27 cellular contexts compared by ENCODE assay signal in genomic region chr9:22413884-22414283, GRCh38. TPM values are rescaled to one million over a fixed set of nuclear protein-coding genes. Genes with fewer than 3 reads are reported as not detected.
DNase-seq lines count a peak whose midpoint lies in the region; ATAC-seq and TF ChIP-seq lines count a peak whose summit lies in the region.
"Had no signal": no experiment of that assay in that cellular context is flagged by ENCODE, and none has a peak within 500 bp of the region (broad histone marks: within the 10 kb centered on the region; RNA-seq: fewer than 3 reads in every experiment).

No MANE protein-coding gene starts in this region.

- no peak overlapping the region for H3K27ac ChIP-seq in mesenchymal stem cell (ENCODE audit: low read length, poor library complexity, severe bottlenecking)
- H3K27ac ChIP-seq in ascending aorta: no peak overlapping the region
- H3K27ac ChIP-seq: C4-2B, neural progenitor cell, parathyroid adenoma, suprapubic skin, upper lobe of right lung had no signal

- H3K4me1 ChIP-seq in mesenchymal stem cell (ENCODE audit: control insufficient read depth, insufficient read depth, low read depth, low read length) (no peaks in the 10 kb centered on the region), ascending aorta (no peaks in the 10 kb centered on the region)
- H3K4me1 ChIP-seq: parathyroid adenoma, suprapubic skin, upper lobe of right lung had no signal

- H2AK5ac ChIP-seq in mesenchymal stem cell (ENCODE audit: low read length, severe bottlenecking): peak overlapping the region; percentile 48

- DNase-seq in EL: peak; percentile 51
- DNase-seq in LHCN-M2 (ENCODE audit: low read depth): peak; percentile 81
- peak; percentile 38 for DNase-seq in choroid plexus epithelial cell (ENCODE audit: low read depth)
- no peak for DNase-seq in mesenchymal stem cell
- DNase-seq in H4 (ENCODE audit: low spot score): no peak
- DNase-seq in ascending aorta (ENCODE audit: low spot score in 2 of 2): no peak
- DNase-seq: activated CD4-positive, alpha-beta T cell treated with anti-CD3 and anti-CD28 coated beads for 4 hours; activated CD8-positive, alpha-beta memory T cell treated with anti-CD3 and anti-CD28 coated beads for 24 hours; activated effector memory CD4-positive, alpha-beta T cell treated with anti-CD3 and anti-CD28 coated beads, Interleukin-2, amount 50 U/mL, for 16 hours; activated naive CD8-positive, alpha-beta T cell treated with anti-CD3 and anti-CD28 coated beads, Interleukin-2, amount 10 ng/mL, durations not matched to agents 7 days and 5 days; foreskin fibroblast; HFFc6; left cardiac atrium; NCI-H1417; NCI-H345; NCI-H774; right cardiac atrium; SK-N-SH; stimulated activated CD4-positive, alpha-beta T cell treated with anti-CD3 and anti-CD28 coated beads, Interleukin-4, amount 100 ng/mL, for 1 hour; upper lobe of right lung had no signal

- TF ChIP-seq CTCF in choroid plexus epithelial cell (conservative IDR thresholded peaks at IDR 0.05; ENCODE audit: low read depth, low read length): no peak
- no peak for TF ChIP-seq CTCF in ascending aorta (IDR thresholded peaks at IDR 0.05)

- no peak for ATAC-seq in HG02798 (IDR thresholded peaks at IDR 0.05; ENCODE audit: poor library complexity, unreplicated experiment)
- ATAC-seq: left cardiac atrium; right cardiac atrium; stimulated activated effector memory CD8-positive, alpha-beta T cell treated with anti-CD3 and anti-CD28 coated beads, Interleukin-12 subunit alpha, Interleukin-12 subunit beta, amount 100 ng/mL, for 72 hours; upper lobe of right lung had no signal

- no peak overlapping the region for H2BK15ac ChIP-seq in mesenchymal stem cell (ENCODE audit: low read depth, poor library complexity, severe bottlenecking)

- no peak overlapping the region for H3K4ac ChIP-seq in mesenchymal stem cell (ENCODE audit: low read depth in 1 of 2, low read length in 2 of 2)

- no peak overlapping the region for H2AFZ ChIP-seq in mesenchymal stem cell (ENCODE audit: low read depth, low read length)
- H2AFZ ChIP-seq: neural progenitor cell, parathyroid adenoma had no signal

- H3K14ac ChIP-seq in mesenchymal stem cell (ENCODE audit: low read length in 2 of 2): no peak overlapping the region

- H4K8ac ChIP-seq in mesenchymal stem cell (ENCODE audit: low read length): no peak overlapping the region

- H3K4me3 ChIP-seq in choroid plexus epithelial cell (ENCODE audit: low read depth, low read length): no peak overlapping the region
- H3K4me3 ChIP-seq in mesenchymal stem cell (ENCODE audit: insufficient read depth in 1 of 2, low read depth in 1 of 2, low read length in 2 of 2): no peak overlapping the region
- no peak overlapping the region for H3K4me3 ChIP-seq in ascending aorta
- H3K4me3 ChIP-seq: neural progenitor cell, suprapubic skin, upper lobe of right lung had no signal

- H3K18ac ChIP-seq in mesenchymal stem cell (ENCODE audit: low read depth in 1 of 2, low read length in 2 of 2): no peak overlapping the region

- no peak overlapping the region for H2BK120ac ChIP-seq in mesenchymal stem cell (ENCODE audit: low read depth, low read length)

- H4K91ac ChIP-seq in mesenchymal stem cell (ENCODE audit: low read length): no peak overlapping the region

- no peak overlapping the region for H2BK12ac ChIP-seq in mesenchymal stem cell (ENCODE audit: low read length in 2 of 2)

- H3K36me3 ChIP-seq in mesenchymal stem cell (ENCODE audit: control insufficient read depth in 1 of 2, insufficient read depth in 2 of 2, low read depth in 1 of 2, low read length in 2 of 2): no peaks in the 10 kb centered on the region
- no peaks in the 10 kb centered on the region for H3K36me3 ChIP-seq in ascending aorta
- H3K36me3 ChIP-seq: neural progenitor cell, suprapubic skin, upper lobe of right lung had no signal

- H3K9me3 ChIP-seq in mesenchymal stem cell (ENCODE audit: control insufficient read depth, low read length) (no peaks in the 10 kb centered on the region), ascending aorta (no peaks in the 10 kb centered on the region)
- H3K9me3 ChIP-seq: SK-N-SH, upper lobe of right lung had no signal

- H2BK5ac ChIP-seq in mesenchymal stem cell (ENCODE audit: low read depth, low read length, poor library complexity, severe bottlenecking): no peak overlapping the region

- H3K27me3 ChIP-seq in mesenchymal stem cell (ENCODE audit: control insufficient read depth in 1 of 2, insufficient read depth in 1 of 2, low read length in 2 of 2): no peaks in the 10 kb centered on the region
- no peaks in the 10 kb centered on the region for H3K27me3 ChIP-seq in ascending aorta
- H3K27me3 ChIP-seq: neural progenitor cell, suprapubic skin, upper lobe of right lung had no signal

- no peak overlapping the region for H3K9ac ChIP-seq in mesenchymal stem cell (ENCODE audit: low read length)
- H3K9ac ChIP-seq: neural progenitor cell, parathyroid adenoma, SK-N-SH had no signal

- no peaks in the 10 kb centered on the region for H3K79me1 ChIP-seq in mesenchymal stem cell (replicated peaks; ENCODE audit: low read length, poor library complexity, severe bottlenecking)

- intact Hi-C loops in ascending aorta (cut with DNase I): no loop called here

- no peak overlapping the region for H3K4me2 ChIP-seq in mesenchymal stem cell (ENCODE audit: low read length, poor library complexity, severe bottlenecking)
- H3K4me2 ChIP-seq: neural progenitor cell, SK-N-SH had no signal

- 93% methylated on average over 1 of the region's 1 CpG for WGBS in mesenchymal stem cell

- H3K23ac ChIP-seq in mesenchymal stem cell (ENCODE audit: low read length in 2 of 2): no peak overlapping the region

RNA-seq across cellular contexts. Expression of gene DMRTA1, which starts 32.7 kb away (rescaled TPM):
- total RNA-seq in LHCN-M2 (2014; rRNA removed) (2.4 and 4.2 TPM in 2 replicates), ascending aorta (not detected)
- 1.6 TPM for polyA plus RNA-seq in LHCN-M2 (2012)
- 0.12 TPM for polyA plus RNA-seq in mesenchymal stem cell (2013, experiment 1 of 2)
- 0.11 TPM for polyA plus RNA-seq in mesenchymal stem cell (2013, experiment 2 of 2)
- total RNA-seq in H4 (2014; rRNA removed; shearing (Covaris generic)): 0.54 and 1.4 TPM in 2 replicates
- total RNA-seq: activated naive CD8-positive, alpha-beta T cell treated with anti-CD3 and anti-CD28 coated beads, Interleukin-2, amount 10 ng/mL, durations not matched to agents 7 days and 5 days; HFFc6; T-helper 2 cell treated with Interferon-gamma antibody and Interleukin-4, amounts not matched to agents 100 ng/mL and 5 ng/mL, for 36 hours had no signal

Comparison
In these comparisons a context has a peak if more than half of its experiments do, and no peak if none do; other contexts are left out.
1. DNase-seq: peak in EL (single experiment), LHCN-M2 (single experiment) and choroid plexus epithelial cell (single experiment); none in mesenchymal stem cell (single experiment), H4 (single experiment) and ascending aorta (0 of 2).